Comparison of ENCODE assay signal across 17 cellular contexts in the genomic region with DNA sequence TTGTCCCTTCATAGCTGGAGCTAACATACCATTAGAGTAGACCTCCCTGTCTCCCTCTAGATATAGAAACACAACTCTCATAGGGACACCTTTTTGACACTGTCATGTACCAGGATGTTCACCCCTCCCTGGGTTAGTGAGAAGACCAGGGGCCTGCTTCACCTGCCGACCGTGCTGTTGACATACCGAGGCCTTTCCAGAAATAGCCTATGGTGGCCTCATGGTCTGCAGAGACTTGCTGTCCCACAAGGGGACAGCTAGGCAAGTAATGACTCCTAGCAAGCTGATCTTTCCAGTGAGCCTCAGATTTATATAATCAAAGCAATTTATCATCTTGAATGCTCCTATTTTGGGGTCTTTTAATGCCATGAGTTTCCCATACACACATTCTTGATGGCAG. TPM values are rescaled to one million over a fixed set of nuclear protein-coding genes. Genes with fewer than 3 reads are reported as not detected.
A peak's percentile ranks its signal among the peaks of the same experiment; 100 is the strongest.
DNase-seq lines count a peak whose midpoint lies in the region; ATAC-seq, FAIRE-seq and TF ChIP-seq lines count a peak whose summit lies in the region.
"Had no signal": no experiment of that assay in that cellular context is flagged by ENCODE, and none has a peak within 500 bp of the region (broad histone marks: within the 10 kb centered on the region; RNA-seq: fewer than 3 reads in every experiment).

No MANE protein-coding gene starts in this region.

- peak; percentile 42 for ATAC-seq in Right ventricle myocardium superior (ENCODE audit: poor library complexity)
- no peak for ATAC-seq in stimulated activated naive B cell treated with anti-CD40 and anti-IgM and Interleukin-4, amounts not matched to agents 10 μg/mL and 1 μg/mL and 100 μg/mL, for 72 hours (replicated peaks)
- ATAC-seq: HCT116 had no signal

- H3K36me3 ChIP-seq in right atrium auricular region (no peaks in the 10 kb centered on the region), left ventricle myocardium inferior (peaks cover 3% of the 10 kb centered on the region)
- H3K36me3 ChIP-seq: BLaER1 had no signal

- peaks cover 39 to 63% of the 10 kb centered on the region in 2 donors for H3K36me3 Mint-ChIP-seq in stimulated activated naive B cell treated with anti-CD40 and anti-IgM and Interleukin-4, amounts not matched to agents 10 μg/mL and 1 μg/mL and 100 μg/mL, for 72 hours

- peak overlapping the region; percentile 59 for H3K27ac Mint-ChIP-seq in stimulated activated naive B cell treated with anti-CD40 and anti-IgM and Interleukin-4, amounts not matched to agents 10 μg/mL and 1 μg/mL and 100 μg/mL, for 72 hours

- DNase-seq in Right ventricle myocardium superior = no peak
- DNase-seq in right atrium auricular region (ENCODE audit: low spot score) = no peak
- DNase-seq in HuH-7.5 (ENCODE audit: low spot score) = peak; percentile 22
- DNase-seq in left ventricle myocardium inferior = no peak
- no peak for DNase-seq in stimulated activated naive B cell treated with anti-CD40 and anti-IgM and Interleukin-4, amounts not matched to agents 10 μg/mL and 1 μg/mL and 100 μg/mL, for 72 hours
- no peak for DNase-seq in GM19239 (ENCODE audit: insufficient read length, low spot score)
- no peak for DNase-seq in GDM1 (lab: John Stamatoyannopoulos, UW)
- DNase-seq: 8988T; AML-193; Caco-2; CD8-positive, alpha-beta memory T cell; DND-41; GF-D8; IMR-90 had no signal

- H3K4me1 Mint-ChIP-seq in stimulated activated naive B cell treated with anti-CD40 and anti-IgM and Interleukin-4, amounts not matched to agents 10 μg/mL and 1 μg/mL and 100 μg/mL, for 72 hours = peaks cover 28 to 40% of the 10 kb centered on the region in 2 donors

- H3K4me3 ChIP-seq in right atrium auricular region (no peak overlapping the region), left ventricle myocardium inferior (no peak overlapping the region)
- H3K4me3 ChIP-seq: BLaER1 had no signal

- no peak overlapping the region for H3K4me3 Mint-ChIP-seq in stimulated activated naive B cell treated with anti-CD40 and anti-IgM and Interleukin-4, amounts not matched to agents 10 μg/mL and 1 μg/mL and 100 μg/mL, for 72 hours
- H3K4me3 Mint-ChIP-seq: CD8-positive, alpha-beta memory T cell had no signal

- TF ChIP-seq CTCF in right atrium auricular region (IDR thresholded peaks at IDR 0.05) = no peak
- peak; percentile 17 for TF ChIP-seq CTCF in left ventricle myocardium inferior (IDR thresholded peaks at IDR 0.05; ENCODE audit: borderline replicate concordance)

- H3K27me3 ChIP-seq in right atrium auricular region (no peaks in the 10 kb centered on the region), left ventricle myocardium inferior (ENCODE audit: low read depth) (no peaks in the 10 kb centered on the region)
- H3K27me3 ChIP-seq: BLaER1 had no signal

- no peak overlapping the region for H3K27ac ChIP-seq in right atrium auricular region
- H3K27ac ChIP-seq in left ventricle myocardium inferior (replicated peaks) = no peak overlapping the region
- H3K27ac ChIP-seq: BLaER1 had no signal

- H3K4me1 ChIP-seq in right atrium auricular region = peaks cover 0 to 32% of the 10 kb centered on the region in 2 donors
- H3K4me1 ChIP-seq in left ventricle myocardium inferior = peaks cover 32% of the 10 kb centered on the region

- no peak for FAIRE-seq in GM19239 (lab: Jason Lieb, UNC)
- FAIRE-seq: HTR-8/SVneo had no signal

- intact Hi-C loops in Right ventricle myocardium superior (cut with DNase I) (no loop called here), left ventricle myocardium inferior (cut with micrococcal nuclease) (no loop called here)

- peaks cover 0 to 3% of the 10 kb centered on the region in 2 donors for H3K9me3 Mint-ChIP-seq in stimulated activated naive B cell treated with anti-CD40 and anti-IgM and Interleukin-4, amounts not matched to agents 10 μg/mL and 1 μg/mL and 100 μg/mL, for 72 hours

- H3K9me3 ChIP-seq in right atrium auricular region (peaks cover 0 to 3% of the 10 kb centered on the region in 2 donors), left ventricle myocardium inferior (replicated peaks) (peaks cover 4% of the 10 kb centered on the region)

- H3K27me3 Mint-ChIP-seq in stimulated activated naive B cell treated with anti-CD40 and anti-IgM and Interleukin-4, amounts not matched to agents 10 μg/mL and 1 μg/mL and 100 μg/mL, for 72 hours = no peaks in the 10 kb centered on the region
- H3K27me3 Mint-ChIP-seq: CD8-positive, alpha-beta memory T cell had no signal

RNA-seq across cellular contexts. Expression of gene ZDHHC14, which starts 15.0 kb away (rescaled TPM):
- 9.4 TPM for total RNA-seq in Right ventricle myocardium superior
- 10 to 100 TPM; 13.0 to 19.1 TPM for total RNA-seq in right atrium auricular region
- 10.0 TPM for total RNA-seq in left ventricle myocardium inferior
